Comparison of ENCODE assay signal across 32 cellular contexts in genomic region chr7:89133819-89134218, GRCh38.
"Had no signal": no experiment of that assay in that cellular context is flagged by ENCODE, and none has a peak within 500 bp of the region (broad histone marks: within the 10 kb centered on the region; RNA-seq: fewer than 3 reads in every experiment).

No MANE protein-coding gene starts in this region.

- H3K36me3 Mint-ChIP-seq: activated CD4-positive, alpha-beta memory T cell treated with anti-CD3 and anti-CD28 coated beads for 36 hours; activated CD8-positive, alpha-beta memory T cell treated with anti-CD3 and anti-CD28 coated beads, Interleukin-2, amount 10 ng/mL, durations not matched to agents 7 days and 5 days; activated naive CD4-positive, alpha-beta T cell treated with anti-CD3 and anti-CD28 coated beads, Interleukin-2, amount 10 ng/mL, durations not matched to agents 7 days and 5 days; activated naive CD4-positive, alpha-beta T cell treated with anti-CD3 and anti-CD28 coated beads, Interleukin-2, amount 50 U/mL, for 72 hours; activated naive CD8-positive, alpha-beta T cell treated with anti-CD3 and anti-CD28 coated beads, Interleukin-2, amount 10 ng/mL, durations not matched to agents 7 days and 5 days; brain had no signal

- H3K9me3 Mint-ChIP-seq: activated CD4-positive, alpha-beta memory T cell treated with anti-CD3 and anti-CD28 coated beads for 36 hours; activated naive CD4-positive, alpha-beta T cell treated with anti-CD3 and anti-CD28 coated beads, Interleukin-2, amount 10 ng/mL, durations not matched to agents 7 days and 5 days; brain; T-helper 2 cell treated with Interferon-gamma antibody and Interleukin-4, amounts not matched to agents 5 μg/mL and 100 μg/mL, for 36 hours had no signal

- H3K27ac Mint-ChIP-seq: activated B cell treated with CpG ODN at 0.5 μM for 24 hours; activated CD4-positive, alpha-beta memory T cell treated with anti-CD3 and anti-CD28 coated beads for 36 hours; activated CD8-positive, alpha-beta memory T cell treated with anti-CD3 and anti-CD28 coated beads, Interleukin-2, amount 10 ng/mL, durations not matched to agents 7 days and 5 days; activated CD8-positive, alpha-beta T cell treated with anti-CD3 and anti-CD28 coated beads, Interleukin-2, amount 10 ng/mL, durations not matched to agents 7 days and 5 days; activated naive CD4-positive, alpha-beta T cell treated with anti-CD3 and anti-CD28 coated beads, Interleukin-2, amount 10 ng/mL, durations not matched to agents 7 days and 5 days; activated naive CD4-positive, alpha-beta T cell treated with anti-CD3 and anti-CD28 coated beads, Interleukin-2, amount 50 U/mL, for 72 hours; activated naive CD8-positive, alpha-beta T cell treated with anti-CD3 and anti-CD28 coated beads, Interleukin-2, amount 10 ng/mL, durations not matched to agents 7 days and 5 days; activated T-cell treated with anti-CD3 and anti-CD28 coated beads, Interleukin-2, amount 50 U/mL, for 72 hours; brain; T-helper 17 cell; T-helper 2 cell treated with Interferon-gamma antibody and Interleukin-4, amounts not matched to agents 5 μg/mL and 100 μg/mL, for 36 hours had no signal

- H3K4me3 Mint-ChIP-seq: activated B cell treated with CpG ODN at 0.5 μM for 24 hours; activated CD4-positive, alpha-beta memory T cell treated with anti-CD3 and anti-CD28 coated beads for 36 hours; activated CD8-positive, alpha-beta memory T cell treated with anti-CD3 and anti-CD28 coated beads, Interleukin-2, amount 10 ng/mL, durations not matched to agents 7 days and 5 days; activated CD8-positive, alpha-beta T cell treated with anti-CD3 and anti-CD28 coated beads, Interleukin-2, amount 10 ng/mL, durations not matched to agents 7 days and 5 days; activated naive CD4-positive, alpha-beta T cell treated with anti-CD3 and anti-CD28 coated beads, Interleukin-2, amount 10 ng/mL, durations not matched to agents 7 days and 5 days; activated naive CD8-positive, alpha-beta T cell treated with anti-CD3 and anti-CD28 coated beads, Interleukin-2, amount 10 ng/mL, durations not matched to agents 7 days and 5 days; activated T-cell treated with anti-CD3 and anti-CD28 coated beads, Interleukin-2, amount 50 U/mL, for 72 hours; brain; T-helper 17 cell; T-helper 2 cell treated with Interferon-gamma antibody and Interleukin-4, amounts not matched to agents 5 μg/mL and 100 μg/mL, for 36 hours had no signal

- ATAC-seq: activated CD4-positive, CD25-positive, alpha-beta regulatory T cell treated with anti-CD3 and anti-CD28 coated beads, Interleukin-2, amount 50 U/mL, for 24 hours; activated CD8-positive, alpha-beta memory T cell treated with anti-CD3 and anti-CD28 coated beads, Interleukin-2, amount 10 ng/mL, durations not matched to agents 7 days and 5 days; activated CD8-positive, alpha-beta T cell treated with anti-CD3 and anti-CD28 coated beads, Interleukin-2, amount 10 ng/mL, durations not matched to agents 7 days and 5 days; activated naive CD4-positive, alpha-beta T cell treated with anti-CD3 and anti-CD28 coated beads, Interleukin-2, amount 50 U/mL, for 72 hours; activated T-cell treated with anti-CD3 and anti-CD28 coated beads, Interleukin-2, amount 50 U/mL, for 72 hours; foreskin keratinocyte; T-helper 17 cell had no signal

- H3K27me3 Mint-ChIP-seq: activated B cell treated with CpG ODN at 0.5 μM for 24 hours; activated CD4-positive, alpha-beta memory T cell treated with anti-CD3 and anti-CD28 coated beads for 36 hours; activated CD8-positive, alpha-beta memory T cell treated with anti-CD3 and anti-CD28 coated beads, Interleukin-2, amount 10 ng/mL, durations not matched to agents 7 days and 5 days; activated naive CD8-positive, alpha-beta T cell treated with anti-CD3 and anti-CD28 coated beads, Interleukin-2, amount 10 ng/mL, durations not matched to agents 7 days and 5 days; T-helper 17 cell had no signal

- H3K27me3 ChIP-seq: ascending aorta, breast epithelium, cardiac muscle cell, colonic mucosa, esophagus muscularis mucosa, foreskin keratinocyte had no signal

- H3K36me3 ChIP-seq: ascending aorta, breast epithelium, cardiac muscle cell, colonic mucosa, esophagus muscularis mucosa, WERI-Rb-1 had no signal

- DNase-seq: activated B cell treated with CpG ODN at 0.5 μM for 24 hours; activated CD4-positive, alpha-beta memory T cell treated with anti-CD3 and anti-CD28 coated beads for 36 hours; activated CD4-positive, alpha-beta T cell treated with anti-CD3 and anti-CD28 coated beads for 48 hours; activated CD4-positive, alpha-beta T cell treated with anti-CD3 and anti-CD28 coated beads, Interleukin-2, amount 50 U/mL, for 1 hour; activated CD8-positive, alpha-beta memory T cell treated with anti-CD3 and anti-CD28 coated beads, Interleukin-2, amount 10 ng/mL, durations not matched to agents 7 days and 5 days; activated CD8-positive, alpha-beta memory T cell treated with anti-CD3 and anti-CD28 coated beads, Interleukin-2, amount 50 U/mL, for 4 hours; activated CD8-positive, alpha-beta T cell treated with anti-CD3 and anti-CD28 coated beads, Interleukin-2, amount 10 ng/mL, durations not matched to agents 7 days and 5 days; activated gamma-delta T cell; activated naive CD4-positive, alpha-beta T cell; activated naive CD4-positive, alpha-beta T cell treated with anti-CD3 and anti-CD28 coated beads, Interleukin-2, amount 10 ng/mL, durations not matched to agents 7 days and 5 days; activated naive CD8-positive, alpha-beta T cell treated with anti-CD3 and anti-CD28 coated beads, Interleukin-2, amount 10 ng/mL, durations not matched to agents 7 days and 5 days; activated T-cell treated with anti-CD3 and anti-CD28 coated beads, Interleukin-2, amount 50 U/mL, for 1 hour; activated T-cell treated with anti-CD3 and anti-CD28 coated beads, Interleukin-2, amount 50 U/mL, for 72 hours; central memory CD4-positive, alpha-beta T cell; cerebellar nuclear complex; colonic mucosa; effector CD8-positive, alpha-beta T cell; erythroblast; foreskin keratinocyte; head of caudate nucleus; T-helper 1 cell; T-helper 17 cell; T1000; WERI-Rb-1 had no signal

- H3K4me1 Mint-ChIP-seq: activated B cell treated with CpG ODN at 0.5 μM for 24 hours; activated CD8-positive, alpha-beta memory T cell treated with anti-CD3 and anti-CD28 coated beads, Interleukin-2, amount 10 ng/mL, durations not matched to agents 7 days and 5 days; activated naive CD4-positive, alpha-beta T cell treated with anti-CD3 and anti-CD28 coated beads, Interleukin-2, amount 10 ng/mL, durations not matched to agents 7 days and 5 days; activated naive CD8-positive, alpha-beta T cell treated with anti-CD3 and anti-CD28 coated beads, Interleukin-2, amount 10 ng/mL, durations not matched to agents 7 days and 5 days; T-helper 17 cell had no signal

- H3K4me1 ChIP-seq: ascending aorta, breast epithelium, colonic mucosa, esophagus muscularis mucosa, foreskin keratinocyte had no signal

- H3K27ac ChIP-seq: ascending aorta, breast epithelium, cardiac muscle cell, colonic mucosa, esophagus muscularis mucosa, foreskin keratinocyte, WERI-Rb-1 had no signal

- H3K4me3 ChIP-seq: ascending aorta, breast epithelium, cardiac muscle cell, colonic mucosa, esophagus muscularis mucosa had no signal

- H3K9me3 ChIP-seq: ascending aorta, breast epithelium, colonic mucosa had no signal
